Comparison of ENCODE assay signal across 22 cellular contexts in genomic region chr3:146115619-146116018, GRCh38. TPM values are rescaled to one million over a fixed set of nuclear protein-coding genes. Genes with fewer than 3 reads are reported as not detected.
"Had no signal": no experiment of that assay in that cellular context is flagged by ENCODE, and none has a peak within 500 bp of the region (broad histone marks: within the 10 kb centered on the region; RNA-seq: fewer than 3 reads in every experiment).

No MANE protein-coding gene starts in this region.

- DNase-seq: activated CD4-positive, alpha-beta T cell treated with anti-CD3 and anti-CD28 coated beads, Interleukin-2, amount 10 ng/mL, durations not matched to agents 7 days and 5 days; activated CD4-positive, CD25-positive, alpha-beta regulatory T cell treated with anti-CD3 and anti-CD28 coated beads, Interleukin-2, amount 50 U/mL, for 72 hours; activated CD8-positive, alpha-beta T cell treated with anti-CD3 and anti-CD28 coated beads for 36 hours; activated gamma-delta T cell; activated naive CD4-positive, alpha-beta T cell treated with anti-CD3 and anti-CD28 coated beads, Interleukin-2, amount 50 U/mL, for 16 hours; activated naive CD8-positive, alpha-beta T cell treated with anti-CD3 and anti-CD28 coated beads, Interleukin-2, amount 50 U/mL, for 24 hours; effector CD4-positive, alpha-beta T cell; glutamatergic neuron; naive thymus-derived CD4-positive, alpha-beta T cell; occipital lobe; retina; stimulated activated CD4-positive, alpha-beta T cell treated with anti-CD3 and anti-CD28 coated beads, Interleukin-2, amount 100 ng/mL, for 48 hours; stimulated activated naive CD4-positive, alpha-beta T cell; testis had no signal

- H3K27ac ChIP-seq: testis, vagina, VCaP had no signal

- H3K9me3 ChIP-seq: testis, vagina had no signal

- H3K4me3 ChIP-seq: lung, testis, vagina had no signal

- H3K36me3 ChIP-seq: vagina had no signal

- H3K27me3 Mint-ChIP-seq: activated CD4-positive, alpha-beta T cell treated with anti-CD3 and anti-CD28 coated beads, Interleukin-2, amount 10 ng/mL, durations not matched to agents 7 days and 5 days; activated CD8-positive, alpha-beta T cell treated with anti-CD3 and anti-CD28 coated beads for 36 hours; activated naive CD8-positive, alpha-beta T cell treated with anti-CD3 and anti-CD28 coated beads, Interleukin-2, amount 50 U/mL, for 24 hours; dendritic cell treated with granulocyte-macrophage colony-stimulating factor and Interleukin-4, amounts not matched to agents 40 ng/mL and 50 ng/mL, for 4 days; naive thymus-derived CD4-positive, alpha-beta T cell; type B pancreatic cell had no signal

- H3K4me1 ChIP-seq: testis, vagina had no signal

- H3K27ac Mint-ChIP-seq: activated CD4-positive, alpha-beta T cell treated with anti-CD3 and anti-CD28 coated beads, Interleukin-2, amount 10 ng/mL, durations not matched to agents 7 days and 5 days; activated CD8-positive, alpha-beta T cell treated with anti-CD3 and anti-CD28 coated beads for 36 hours; activated naive CD8-positive, alpha-beta T cell treated with anti-CD3 and anti-CD28 coated beads, Interleukin-2, amount 50 U/mL, for 24 hours; activated T-helper 1 cell treated with anti-CD3 and anti-CD28 coated beads, Interleukin-12 subunit alpha, Interleukin-12 subunit beta, Interleukin-2, Interleukin-4 antibody, amounts not matched to agents 30 ng/mL and 10 ng/mL and 1 ng/mL, durations not matched to agents 14 hours and 24 hours and 36 hours; dendritic cell treated with granulocyte-macrophage colony-stimulating factor and Interleukin-4, amounts not matched to agents 40 ng/mL and 50 ng/mL, for 4 days; naive thymus-derived CD4-positive, alpha-beta T cell; T-helper 2 cell treated with Interferon-gamma antibody and Interleukin-4, amounts not matched to agents 5 μg/mL and 100 μg/mL, for 36 hours; type B pancreatic cell had no signal

- H3K4me1 Mint-ChIP-seq: activated CD4-positive, alpha-beta T cell treated with anti-CD3 and anti-CD28 coated beads, Interleukin-2, amount 10 ng/mL, durations not matched to agents 7 days and 5 days; activated naive CD8-positive, alpha-beta T cell treated with anti-CD3 and anti-CD28 coated beads, Interleukin-2, amount 50 U/mL, for 24 hours; naive thymus-derived CD4-positive, alpha-beta T cell; neural crest cell had no signal

- H3K27me3 ChIP-seq: testis, vagina had no signal

- H3K4me3 Mint-ChIP-seq: activated CD4-positive, alpha-beta T cell treated with anti-CD3 and anti-CD28 coated beads, Interleukin-2, amount 10 ng/mL, durations not matched to agents 7 days and 5 days; activated CD8-positive, alpha-beta T cell treated with anti-CD3 and anti-CD28 coated beads for 36 hours; activated naive CD8-positive, alpha-beta T cell treated with anti-CD3 and anti-CD28 coated beads, Interleukin-2, amount 50 U/mL, for 24 hours; activated T-helper 1 cell treated with anti-CD3 and anti-CD28 coated beads, Interleukin-12 subunit alpha, Interleukin-12 subunit beta, Interleukin-2, Interleukin-4 antibody, amounts not matched to agents 30 ng/mL and 10 ng/mL and 1 ng/mL, durations not matched to agents 14 hours and 24 hours and 36 hours; dendritic cell treated with granulocyte-macrophage colony-stimulating factor and Interleukin-4, amounts not matched to agents 40 ng/mL and 50 ng/mL, for 4 days; naive thymus-derived CD4-positive, alpha-beta T cell; neural crest cell; T-helper 2 cell treated with Interferon-gamma antibody and Interleukin-4, amounts not matched to agents 5 μg/mL and 100 μg/mL, for 36 hours; type B pancreatic cell had no signal

RNA-seq across cellular contexts. Expression of gene PLOD2, which starts 45.4 kb away (rescaled TPM):
- polyA plus RNA-seq: naive thymus-derived CD4-positive, alpha-beta T cell had no signal
